ENCODE assay signal across 8 cellular contexts in genomic region chr4:150960818-150961217, GRCh38. TPM values are rescaled to one million over a fixed set of nuclear protein-coding genes. Genes with fewer than 3 reads are reported as not detected.
DNase-seq lines count a peak whose midpoint lies in the region; ATAC-seq and TF ChIP-seq lines count a peak whose summit lies in the region.

No MANE protein-coding gene starts in this region.

- no peaks in the 10 kb centered on the region for H3K9me3 ChIP-seq in upper lobe of right lung

- CTCF ChIA-PET in activated CD8-positive, alpha-beta memory T cell treated with anti-CD3 and anti-CD28 coated beads, Interleukin-2, amount 10 ng/mL, durations not matched to agents 7 days and 5 days (lab: Charles Lee), result interaction anchor here (0.8 to 2.3 kb wide), 5 partner anchors 10 to 367 kb away, joined by 3 to 13 read pairs (median 4); no protein-coding TSS in a partner anchor

- peak; percentile 45 for ATAC-seq in activated CD8-positive, alpha-beta memory T cell treated with anti-CD3 and anti-CD28 coated beads, Interleukin-2, amount 10 ng/mL, durations not matched to agents 7 days and 5 days
- ATAC-seq in upper lobe of right lung (peak; percentile 85), HG02759 (IDR thresholded peaks at IDR 0.05; ENCODE audit: unreplicated experiment) (no peak)

- no peak overlapping the region for H3K27ac ChIP-seq in upper lobe of right lung

- no peak overlapping the region for H3K27ac Mint-ChIP-seq in activated CD8-positive, alpha-beta memory T cell treated with anti-CD3 and anti-CD28 coated beads, Interleukin-2, amount 10 ng/mL, durations not matched to agents 7 days and 5 days

- no peaks in the 10 kb centered on the region for H3K27me3 ChIP-seq in upper lobe of right lung

- peak; percentile 44 for TF ChIP-seq CTCF in upper lobe of right lung (IDR thresholded peaks at IDR 0.05)

- intact Hi-C loops in upper lobe of right lung (cut with DNase I), result no loop called here

- H3K4me3 Mint-ChIP-seq in activated CD8-positive, alpha-beta memory T cell treated with anti-CD3 and anti-CD28 coated beads, Interleukin-2, amount 10 ng/mL, durations not matched to agents 7 days and 5 days, result no peak overlapping the region

- peaks cover 19% of the 10 kb centered on the region for H3K9me3 Mint-ChIP-seq in activated CD8-positive, alpha-beta memory T cell treated with anti-CD3 and anti-CD28 coated beads, Interleukin-2, amount 10 ng/mL, durations not matched to agents 7 days and 5 days (ENCODE audit: low read depth)

- DNase-seq in SIG-M5 treated with dmso at 0.1 percent for 504 hours (lab: John Stamatoyannopoulos, UW; ENCODE audit: unreplicated experiment) (peak; percentile 39), SIG-M5 (lab: John Stamatoyannopoulos, UW) (no peak), LHCN-M2 (ENCODE audit: low read depth) (peak; percentile 43), hepatic stellate cell (ENCODE audit: low spot score) (peak; percentile 37), upper lobe of right lung (no peak), NCI-H2081 (lab: John Stamatoyannopoulos, UW) (no peak)
- peak; percentile 62 for DNase-seq in activated CD8-positive, alpha-beta memory T cell treated with anti-CD3 and anti-CD28 coated beads, Interleukin-2, amount 10 ng/mL, durations not matched to agents 7 days and 5 days

- peaks cover 37% of the 10 kb centered on the region for H3K36me3 Mint-ChIP-seq in activated CD8-positive, alpha-beta memory T cell treated with anti-CD3 and anti-CD28 coated beads, Interleukin-2, amount 10 ng/mL, durations not matched to agents 7 days and 5 days

- no peak overlapping the region for H3K4me3 ChIP-seq in upper lobe of right lung

- no peaks in the 10 kb centered on the region for H3K27me3 Mint-ChIP-seq in activated CD8-positive, alpha-beta memory T cell treated with anti-CD3 and anti-CD28 coated beads, Interleukin-2, amount 10 ng/mL, durations not matched to agents 7 days and 5 days

- H3K36me3 ChIP-seq in upper lobe of right lung, result no peaks in the 10 kb centered on the region

- peaks cover 14% of the 10 kb centered on the region for H3K4me1 Mint-ChIP-seq in activated CD8-positive, alpha-beta memory T cell treated with anti-CD3 and anti-CD28 coated beads, Interleukin-2, amount 10 ng/mL, durations not matched to agents 7 days and 5 days

- no peaks in the 10 kb centered on the region for H3K4me1 ChIP-seq in upper lobe of right lung

RNA-seq across cellular contexts. Expression of gene LRBA, which starts 54.3 kb away (rescaled TPM):
- total RNA-seq in LHCN-M2 (2014; rRNA removed) (20.8 and 39.4 TPM in 2 replicates), upper lobe of right lung (39.9 TPM)
- polyA plus RNA-seq in LHCN-M2 (2012), result 7.1 TPM
- 10 to 100 TPM; 59.2 to 60.2 TPM for total RNA-seq in activated CD8-positive, alpha-beta memory T cell treated with anti-CD3 and anti-CD28 coated beads, Interleukin-2, amount 10 ng/mL, durations not matched to agents 7 days and 5 days

Comparison
In these comparisons a context has a peak if more than half of its experiments do, and no peak if none do; other contexts are left out.
1. DNase-seq: peak in SIG-M5 treated with dmso at 0.1 percent for 504 hours (single experiment), LHCN-M2 (single experiment), activated CD8-positive, alpha-beta memory T cell treated with anti-CD3 and anti-CD28 coated beads, Interleukin-2, amount 10 ng/mL, durations not matched to agents 7 days and 5 days (single experiment) and hepatic stellate cell (single experiment); none in SIG-M5 (single experiment), upper lobe of right lung (single experiment) and NCI-H2081 (0 of 2).